ENCODE assay signal across 10 cellular contexts in the genomic region with DNA sequence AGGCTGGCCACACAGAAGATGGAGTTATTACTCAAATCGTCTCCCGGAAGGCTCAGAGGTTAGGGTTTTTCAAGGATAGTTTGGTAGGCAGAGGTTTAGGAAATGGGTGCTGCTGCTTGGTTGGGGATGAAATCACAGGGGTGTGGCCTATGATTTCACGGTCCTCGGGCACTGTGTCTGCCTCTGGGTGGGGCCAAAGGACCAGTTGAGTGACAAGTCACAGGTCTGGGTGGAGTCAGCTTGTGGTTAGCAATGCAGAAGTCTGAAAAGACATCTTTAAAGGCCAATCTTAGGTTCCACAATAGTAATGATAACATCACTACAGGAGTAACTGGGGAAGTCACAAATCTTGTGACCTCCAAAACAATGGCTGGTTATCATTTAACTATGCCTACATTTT.
DNase-seq lines count a peak whose midpoint lies in the region; ATAC-seq and TF ChIP-seq lines count a peak whose summit lies in the region.
"Had no signal": no experiment of that assay in that cellular context is flagged by ENCODE, and none has a peak within 500 bp of the region (broad histone marks: within the 10 kb centered on the region; RNA-seq: fewer than 3 reads in every experiment).

No MANE protein-coding gene starts in this region.

- H3K4me3 ChIP-seq in CD8-positive, alpha-beta T cell (ENCODE audit: low read depth, low read length): no peak overlapping the region

- no peak for TF ChIP-seq CTCF in CD8-positive, alpha-beta T cell (IDR thresholded peaks at IDR 0.05)

- ATAC-seq in GM19025 (IDR thresholded peaks at IDR 0.05; ENCODE audit: low read depth, unreplicated experiment): peak; percentile 83
- ATAC-seq in HG02610 (IDR thresholded peaks at IDR 0.05; ENCODE audit: unreplicated experiment): peak; percentile 56
- ATAC-seq in left ventricle myocardium superior: peak; percentile 68
- ATAC-seq in CD8-positive, alpha-beta T cell: no peak

- H3K4me1 ChIP-seq in CD8-positive, alpha-beta T cell (ENCODE audit: insufficient read depth, low read length): no peaks in the 10 kb centered on the region

- no peak overlapping the region for H3K4me3 Mint-ChIP-seq in CD8-positive, alpha-beta T cell

- H3K9me3 ChIP-seq in CD8-positive, alpha-beta T cell (ENCODE audit: low read length): no peaks in the 10 kb centered on the region

- POLR2A ChIA-PET in CD8-positive, alpha-beta T cell (lab: Charles Lee): no interaction called here

- H3K36me3 Mint-ChIP-seq in CD8-positive, alpha-beta T cell: no peaks in the 10 kb centered on the region

- no peaks in the 10 kb centered on the region for H3K36me3 ChIP-seq in CD8-positive, alpha-beta T cell (ENCODE audit: insufficient read depth, low read length)

- CTCF ChIA-PET in CD8-positive, alpha-beta T cell (lab: Charles Lee): no interaction called here

- H3K27ac Mint-ChIP-seq in CD8-positive, alpha-beta T cell: no peak overlapping the region

- intact Hi-C loops in left ventricle myocardium superior (cut with micrococcal nuclease): no loop called here
- intact Hi-C loops in CD8-positive, alpha-beta T cell (cut with DNase I, micrococcal nuclease): no loop called here

- no peak overlapping the region for H3K27ac ChIP-seq in CD8-positive, alpha-beta T cell (ENCODE audit: low read depth, low read length)

- no peaks in the 10 kb centered on the region for H3K4me1 Mint-ChIP-seq in CD8-positive, alpha-beta T cell (ENCODE audit: low read depth)

- H3K27me3 Mint-ChIP-seq in CD8-positive, alpha-beta T cell (ENCODE audit: low read depth): no peaks in the 10 kb centered on the region

- DNase-seq in MV-4-11 (lab: John Stamatoyannopoulos, UW): peak; percentile 39
- DNase-seq in left ventricle myocardium superior: no peak
- no peak for DNase-seq in CD8-positive, alpha-beta T cell
- no peak for DNase-seq in mesenteric fat pad (ENCODE audit: low spot score)
- no peak for DNase-seq in mucosa of gallbladder (ENCODE audit: low spot score)
- DNase-seq in stimulated activated naive CD4-positive, alpha-beta T cell treated with Interleukin-2 at 50 U/mL for 16 hours (lab: John Stamatoyannopoulos, UW): no peak
- DNase-seq: left cardiac atrium, SHP77 had no signal

- no peaks in the 10 kb centered on the region for H3K27me3 ChIP-seq in CD8-positive, alpha-beta T cell (ENCODE audit: insufficient read depth, low read length)

- peaks cover 2% of the 10 kb centered on the region for H3K9me3 Mint-ChIP-seq in CD8-positive, alpha-beta T cell
